11 cellular contexts compared by ENCODE assay signal in the genomic region with DNA sequence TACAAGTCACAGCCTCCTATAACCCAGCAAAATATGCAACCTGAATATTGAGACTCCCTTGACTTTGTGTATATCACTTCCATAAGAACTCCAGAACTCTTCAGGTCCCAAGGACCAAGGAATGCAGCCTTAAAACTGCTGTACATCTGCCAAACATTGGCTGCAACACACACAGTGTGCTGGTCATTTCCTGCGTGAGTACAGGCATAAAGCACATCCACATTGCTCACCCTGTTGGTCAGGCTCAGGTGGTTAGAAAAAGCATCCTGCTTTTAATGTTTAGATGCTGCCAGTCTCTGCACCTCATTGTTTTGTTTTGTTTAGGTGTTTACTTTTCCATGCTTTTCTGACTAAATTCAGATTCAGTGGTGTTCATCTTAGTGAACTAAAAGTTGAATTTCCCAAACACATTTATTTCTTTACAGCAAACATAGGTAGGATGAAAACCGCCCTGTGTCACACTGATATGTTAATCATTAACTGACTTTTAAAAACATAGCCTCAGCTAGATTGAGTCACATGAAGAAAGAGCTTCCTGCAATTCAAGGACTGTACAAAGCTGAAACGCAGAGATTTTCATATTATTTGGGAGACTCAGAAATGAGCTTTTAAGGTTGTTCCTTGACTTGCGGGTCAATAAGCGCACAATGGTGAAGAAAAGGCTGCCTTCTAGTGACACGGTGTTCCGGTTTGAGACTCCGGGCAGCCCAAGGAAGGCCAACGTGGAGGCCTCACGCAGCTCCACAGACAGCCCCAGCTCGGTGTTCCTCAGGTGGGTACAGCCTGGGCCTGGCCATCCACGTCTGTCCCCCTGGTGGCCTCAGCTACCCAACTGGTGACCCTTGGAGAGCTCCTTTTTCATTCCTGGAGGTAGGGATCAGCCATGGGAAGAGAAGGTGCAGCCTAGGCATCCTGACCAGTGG. TPM values are rescaled to one million over a fixed set of nuclear protein-coding genes. Genes with fewer than 3 reads are reported as not detected.
DNase-seq lines count a peak whose midpoint lies in the region; ATAC-seq, FAIRE-seq and TF ChIP-seq lines count a peak whose summit lies in the region.
"Had no signal": no experiment of that assay in that cellular context is flagged by ENCODE, and none has a peak within 500 bp of the region (broad histone marks: within the 10 kb centered on the region; RNA-seq: fewer than 3 reads in every experiment).

No MANE protein-coding gene starts in this region.

- H3K36me3 ChIP-seq in pancreas = no peaks in the 10 kb centered on the region

- H3K4me1 Mint-ChIP-seq in activated naive CD4-positive, alpha-beta T cell treated with anti-CD3 and anti-CD28 coated beads, Interleukin-2, amount 10 ng/mL, durations not matched to agents 7 days and 5 days = peaks cover 9% of the 10 kb centered on the region

- no peak for DNase-seq in GM18507 (ENCODE audit: extremely low spot score, insufficient read length, low read depth)
- peak; percentile 7 to 38 for DNase-seq in NCI-H526 (lab: John Stamatoyannopoulos, UW)
- peak; percentile 76 for DNase-seq in epithelial cell of proximal tubule (ENCODE audit: low read depth)
- peak; percentile 37 to 66 (median 46) for DNase-seq in pancreas
- no peak for DNase-seq in GF-D8 (lab: John Stamatoyannopoulos, UW)
- no peak for DNase-seq in COLO829 (ENCODE audit: low spot score)
- no peak for DNase-seq in activated naive CD4-positive, alpha-beta T cell treated with anti-CD3 and anti-CD28 coated beads, Interleukin-2, amount 10 ng/mL, durations not matched to agents 7 days and 5 days
- DNase-seq: activated CD4-positive, alpha-beta T cell treated with anti-CD3 and anti-CD28 coated beads for 1 hour had no signal

- no peaks in the 10 kb centered on the region for H3K36me3 Mint-ChIP-seq in activated naive CD4-positive, alpha-beta T cell treated with anti-CD3 and anti-CD28 coated beads, Interleukin-2, amount 10 ng/mL, durations not matched to agents 7 days and 5 days
- H3K36me3 Mint-ChIP-seq: brain had no signal

- WGBS in pancreas, 2 donors = 11 to 14% methylated on average over 12 of the region's 12 CpGs

- H3K9me3 Mint-ChIP-seq in activated naive CD4-positive, alpha-beta T cell treated with anti-CD3 and anti-CD28 coated beads, Interleukin-2, amount 10 ng/mL, durations not matched to agents 7 days and 5 days = no peaks in the 10 kb centered on the region
- H3K9me3 Mint-ChIP-seq: brain had no signal

- no peak overlapping the region for H3K4me3 Mint-ChIP-seq in activated naive CD4-positive, alpha-beta T cell treated with anti-CD3 and anti-CD28 coated beads, Interleukin-2, amount 10 ng/mL, durations not matched to agents 7 days and 5 days

- peak; percentile 41 for TF ChIP-seq CTCF in epithelial cell of proximal tubule (conservative IDR thresholded peaks at IDR 0.05; ENCODE audit: low read depth, low read length)
- TF ChIP-seq CTCF in pancreas (IDR thresholded peaks at IDR 0.05) = no peak

- CTCF ChIA-PET in activated naive CD4-positive, alpha-beta T cell treated with anti-CD3 and anti-CD28 coated beads, Interleukin-2, amount 10 ng/mL, durations not matched to agents 7 days and 5 days (lab: Charles Lee) = no interaction called here

- peak; percentile 67 for FAIRE-seq in GM18507 (lab: Jason Lieb, UNC)
- FAIRE-seq in pancreas (lab: Jason Lieb, UNC) = no peak

- H3K9me3 ChIP-seq in pancreas = no peaks in the 10 kb centered on the region

- H3K27me3 Mint-ChIP-seq in activated naive CD4-positive, alpha-beta T cell treated with anti-CD3 and anti-CD28 coated beads, Interleukin-2, amount 10 ng/mL, durations not matched to agents 7 days and 5 days = no peaks in the 10 kb centered on the region

- H3K27ac Mint-ChIP-seq in activated naive CD4-positive, alpha-beta T cell treated with anti-CD3 and anti-CD28 coated beads, Interleukin-2, amount 10 ng/mL, durations not matched to agents 7 days and 5 days = no peak overlapping the region

- no peaks in the 10 kb centered on the region for H3K27me3 ChIP-seq in pancreas

- H3K4me1 ChIP-seq in pancreas = peaks cover 29 to 47% (median 44%) of the 10 kb centered on the region in 3 donors

- intact Hi-C loops in pancreas (cut with DNase I) = no loop called here

- ATAC-seq in pancreas (peak; percentile 87 to 92 (median 88)), HG03135 (IDR thresholded peaks at IDR 0.05; ENCODE audit: unreplicated experiment) (no peak)

- H3K4me3 ChIP-seq in epithelial cell of proximal tubule (ENCODE audit: low read depth, low read length) = peak overlapping the region; percentile 74
- H3K4me3 ChIP-seq in pancreas = peak overlapping the region; percentile 24 to 56 (median 42)

- H3K27ac ChIP-seq in pancreas = peak overlapping the region; percentile 51 to 94 (median 80)
- H3K27ac ChIP-seq: HL-60 had no signal

RNA-seq across cellular contexts. Expression of a gene that starts 52.2 kb away (rescaled TPM):
- total RNA-seq in epithelial cell of proximal tubule (26.6 and 43.2 TPM in 2 replicates), pancreas (10 to 100 TPM in 1 of 6 donors, 1 to 10 TPM in 5; 4.5 to 10.3 (median 6.5) TPM)
- 10 to 100 TPM in 1 of 2 donors, 1 to 10 TPM in 1; 4.4 to 11.8 TPM for polyA plus RNA-seq in pancreas

Comparison
In these comparisons a context has a peak if more than half of its experiments do, and no peak if none do; other contexts are left out.
1. DNase-seq: peak in NCI-H526 (2 of 2), epithelial cell of proximal tubule (single experiment) and pancreas (6 of 6); none in GM18507 (single experiment), GF-D8 (single experiment), COLO829 (single experiment) and activated naive CD4-positive, alpha-beta T cell treated with anti-CD3 and anti-CD28 coated beads, Interleukin-2, amount 10 ng/mL, durations not matched to agents 7 days and 5 days (single experiment).